Comparison of ENCODE assay signal across 12 cellular contexts in genomic region chr6:134352786-134353480, GRCh38. TPM values are rescaled to one million over a fixed set of nuclear protein-coding genes. Genes with fewer than 3 reads are reported as not detected.
DNase-seq lines count a peak whose midpoint lies in the region; ATAC-seq and TF ChIP-seq lines count a peak whose summit lies in the region.
"Had no signal": no experiment of that assay in that cellular context is flagged by ENCODE, and none has a peak within 500 bp of the region (broad histone marks: within the 10 kb centered on the region; RNA-seq: fewer than 3 reads in every experiment).

No MANE protein-coding gene starts in this region.

- intact Hi-C loops in head of caudate nucleus (cut with DNase I): no loop called here

- peak; percentile 93 for ATAC-seq in activated T-helper 17 cell treated with anti-CD3 and anti-CD28 coated beads, Interleukin-2, amount 50 U/mL, for 72 hours (replicated peaks)

- no peaks in the 10 kb centered on the region for H3K36me3 Mint-ChIP-seq in activated T-helper 17 cell treated with anti-CD3 and anti-CD28 coated beads, Interleukin-2, amount 50 U/mL, for 72 hours (ENCODE audit: low read depth)

- H3K4me3 ChIP-seq in AG10803 (ENCODE audit: low read length): no peak overlapping the region
- H3K4me3 ChIP-seq: upper lobe of left lung had no signal

- H3K4me1 Mint-ChIP-seq in activated T-helper 17 cell treated with anti-CD3 and anti-CD28 coated beads, Interleukin-2, amount 50 U/mL, for 72 hours: peaks cover 16% of the 10 kb centered on the region

- TF ChIP-seq CTCF in AG10803 (conservative IDR thresholded peaks at IDR 0.05; ENCODE audit: low read length) (no peak), GM13976 (IDR thresholded peaks at IDR 0.05; ENCODE audit: borderline replicate concordance, control extremely low read depth, extremely low read depth, insufficient read depth, missing control alignments) (no peak)

- peak overlapping the region; percentile 47 for H3K27ac Mint-ChIP-seq in activated T-helper 17 cell treated with anti-CD3 and anti-CD28 coated beads, Interleukin-2, amount 50 U/mL, for 72 hours

- H3K27me3 Mint-ChIP-seq in activated T-helper 17 cell treated with anti-CD3 and anti-CD28 coated beads, Interleukin-2, amount 50 U/mL, for 72 hours: no peaks in the 10 kb centered on the region

- in situ Hi-C loops in GM13976 (cut with MboI; ENCODE audit: low sequenced_read_pairs, unreplicated experiment): no loop called here

- H3K4me3 Mint-ChIP-seq in activated T-helper 17 cell treated with anti-CD3 and anti-CD28 coated beads, Interleukin-2, amount 50 U/mL, for 72 hours: peak overlapping the region; percentile 71

- H3K9me3 Mint-ChIP-seq in activated T-helper 17 cell treated with anti-CD3 and anti-CD28 coated beads, Interleukin-2, amount 50 U/mL, for 72 hours: peaks cover 5% of the 10 kb centered on the region

- DNase-seq in AG10803 (ENCODE audit: low read depth): peak; percentile 69
- peak; percentile 73 for DNase-seq in HT1080 (ENCODE audit: low read depth)
- peak; percentile 15 for DNase-seq in kidney tubule cell (ENCODE audit: low spot score)
- no peak for DNase-seq in NCI-H2029 treated with DMSO at 0.1 percent for 48 hours (lab: John Stamatoyannopoulos, UW)
- no peak for DNase-seq in head of caudate nucleus
- no peak for DNase-seq in GM13976 (ENCODE audit: low spot score)
- DNase-seq in DMS114 treated with DMSO at 0.1 percent for 48 hours (lab: John Stamatoyannopoulos, UW; ENCODE audit: unreplicated experiment): no peak
- DNase-seq: activated CD8-positive, alpha-beta memory T cell treated with anti-CD3 and anti-CD28 coated beads for 24 hours; DMS79; OCI-M1 had no signal

RNA-seq across cellular contexts. Expression of gene SGK1, which starts 35.0 kb away (rescaled TPM):
- 128 and 169 TPM in 2 replicates for total RNA-seq in HT1080 (2014; rRNA removed; shearing (Covaris generic))
- polyA plus RNA-seq in HT1080 (2015; cell fraction: cytosol; rRNA removed): 88.8 and 90.7 TPM in 2 replicates
- 384 and 418 TPM in 2 replicates for polyA plus RNA-seq in HT1080 (2015; cell fraction: nucleus; rRNA removed)
- 10 to 100 TPM; 29.7 to 51.5 TPM for total RNA-seq in activated T-helper 17 cell treated with anti-CD3 and anti-CD28 coated beads, Interleukin-2, amount 50 U/mL, for 72 hours

Comparison
In these comparisons a context has a peak if more than half of its experiments do, and no peak if none do; other contexts are left out.
1. DNase-seq: peak in AG10803 (single experiment), HT1080 (single experiment) and kidney tubule cell (single experiment); none in NCI-H2029 treated with DMSO at 0.1 percent for 48 hours (single experiment), head of caudate nucleus (0 of 42), GM13976 (single experiment) and DMS114 treated with DMSO at 0.1 percent for 48 hours (single experiment).